10 cellular contexts compared by ENCODE assay signal in the genomic region with DNA sequence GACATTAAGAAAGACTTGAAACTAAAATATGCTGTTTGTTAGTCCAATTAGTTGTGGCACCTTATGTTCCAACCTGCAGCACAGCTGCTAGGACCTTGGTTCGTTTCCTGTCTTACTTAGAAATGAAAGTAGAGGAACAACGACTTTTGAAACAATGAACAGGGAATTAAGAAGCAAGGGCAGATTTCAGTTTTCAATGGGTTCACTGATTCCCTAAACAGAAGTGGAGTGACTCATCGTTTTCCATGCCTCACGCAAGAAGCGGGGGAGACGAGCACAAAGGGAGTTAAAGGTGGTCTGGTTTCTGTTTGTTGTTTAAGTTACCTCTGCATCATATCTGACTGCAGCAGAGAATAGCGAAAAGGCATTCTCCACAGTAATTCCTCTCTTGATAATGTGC. TPM values are rescaled to one million over a fixed set of nuclear protein-coding genes. Genes with fewer than 3 reads are reported as not detected.
DNase-seq lines count a peak whose midpoint lies in the region; ATAC-seq, FAIRE-seq and TF ChIP-seq lines count a peak whose summit lies in the region.
"Had no signal": no experiment of that assay in that cellular context is flagged by ENCODE, and none has a peak within 500 bp of the region (broad histone marks: within the 10 kb centered on the region; RNA-seq: fewer than 3 reads in every experiment).

No MANE protein-coding gene starts in this region.

- peak; percentile 18 for DNase-seq in astrocyte of the cerebellum (ENCODE audit: low read depth)
- DNase-seq in H54 (ENCODE audit: insufficient read length, low spot score), result no peak
- no peak for DNase-seq in LoVo (ENCODE audit: low spot score)
- DNase-seq: NCI-H2081 treated with DMSO at 0.1 percent for 48 hours had no signal

- 74% methylated on average over 7 of the region's 7 CpGs for WGBS in HUES64
- 55% methylated on average over 6 of the region's 7 CpGs for WGBS in mesodermal cell (ENCODE audit: insufficient coverage in 2 of 2), 2 experiments

- peak overlapping the region; percentile 63; the same call in 1 of the 2 replicates for H3K4me3 ChIP-seq in GM08714 (ENCODE audit: low read length)
- H3K4me3 ChIP-seq in HUES64 (ENCODE audit: low read length), result no peak overlapping the region
- no peak overlapping the region for H3K4me3 ChIP-seq in astrocyte of the cerebellum (ENCODE audit: low read depth, low read length)
- no peak overlapping the region for H3K4me3 ChIP-seq in mesodermal cell (ENCODE audit: extremely low read depth, insufficient read depth, low read length, poor library complexity, severe bottlenecking)

- FAIRE-seq in H54 (lab: Jason Lieb, UNC), result no peak

- H3K9me3 ChIP-seq in HUES64 (ENCODE audit: insufficient read depth, low read depth, low read length), result no peaks in the 10 kb centered on the region
- no peaks in the 10 kb centered on the region for H3K9me3 ChIP-seq in mesodermal cell (ENCODE audit: control insufficient read depth, low read length)

- ATAC-seq in GM18873 (IDR thresholded peaks at IDR 0.05; ENCODE audit: low FRiP score, unreplicated experiment) (no peak), HG03097 (IDR thresholded peaks at IDR 0.05; ENCODE audit: low FRiP score, unreplicated experiment) (no peak)
- ATAC-seq: left lobe of liver had no signal

- H3K27me3 ChIP-seq in HUES64 (ENCODE audit: insufficient read depth, low read length), result no peaks in the 10 kb centered on the region

- no peak for TF ChIP-seq POLR2A in H54 (IDR thresholded peaks at IDR 0.05; ENCODE audit: low read depth, low read length)

- TF ChIP-seq CTCF in astrocyte of the cerebellum (IDR thresholded peaks at IDR 0.05; ENCODE audit: low read depth, low read length, missing control alignments), result no peak

- in situ Hi-C loops in astrocyte of the cerebellum (cut with HindIII; ENCODE audit: low sequenced_read_pairs), result no loop called here

- H3K4me1 ChIP-seq in HUES64 (ENCODE audit: insufficient read depth, low read length) (peaks cover 10% of the 10 kb centered on the region; the same call in 1 of the 2 replicates), mesodermal cell (ENCODE audit: control insufficient read depth, insufficient read depth, low read length, poor library complexity, severe bottlenecking) (peaks cover 21% of the 10 kb centered on the region)

- peaks cover 81% of the 10 kb centered on the region for H3K36me3 ChIP-seq in HUES64 (ENCODE audit: insufficient read depth, low read length)
- H3K36me3 ChIP-seq in mesodermal cell (ENCODE audit: control insufficient read depth, insufficient read depth, low read length), result peaks cover 39% of the 10 kb centered on the region

- peak overlapping the region; percentile 41; the same call in 1 of the 2 replicates for H3K9ac ChIP-seq in HUES64 (ENCODE audit: low read depth, low read length)

- H3K27ac ChIP-seq in HUES64 (ENCODE audit: low read depth, low read length), result peak overlapping the region; percentile 4
- peak overlapping the region; percentile 78 for H3K27ac ChIP-seq in mesodermal cell (ENCODE audit: low read depth, low read length, severe bottlenecking)

RNA-seq across cellular contexts. Expression of gene PHF11, which starts 44.8 kb away (rescaled TPM):
- polyA plus RNA-seq in HUES64 (2013, experiment 1 of 2), result 6.3 TPM
- 7.2 TPM for polyA plus RNA-seq in HUES64 (2013, experiment 2 of 2)
- polyA plus RNA-seq in mesodermal cell (2013, experiment 1 of 2), result 6.5 TPM
- 8.3 TPM for polyA plus RNA-seq in mesodermal cell (2013, experiment 2 of 2)

RNA-seq across cellular contexts. Expression of gene RCBTB1, which starts 44.8 kb away (rescaled TPM):
- polyA plus RNA-seq in HUES64 (2013, experiment 1 of 2), result 22.8 TPM
- polyA plus RNA-seq in HUES64 (2013, experiment 2 of 2), result 23.5 TPM
- polyA plus RNA-seq in mesodermal cell (2013, experiment 1 of 2), result 22.3 TPM
- polyA plus RNA-seq in mesodermal cell (2013, experiment 2 of 2), result 23.3 TPM
